Comparison of ENCODE assay signal across 21 cellular contexts in genomic region chr15:75662823-75663519, GRCh38. TPM values are rescaled to one million over a fixed set of nuclear protein-coding genes. Genes with fewer than 3 reads are reported as not detected.
DNase-seq lines count a peak whose midpoint lies in the region; ATAC-seq and TF ChIP-seq lines count a peak whose summit lies in the region.
"Had no signal": no experiment of that assay in that cellular context is flagged by ENCODE, and none has a peak within 500 bp of the region (broad histone marks: within the 10 kb centered on the region; RNA-seq: fewer than 3 reads in every experiment).

No MANE protein-coding gene starts in this region.

- no peaks in the 10 kb centered on the region for H3K27me3 Mint-ChIP-seq in neural crest cell (ENCODE audit: low read depth)

- no peaks in the 10 kb centered on the region for H3K36me3 Mint-ChIP-seq in neural crest cell (ENCODE audit: low read depth)

- TF ChIP-seq CTCF in neural crest cell (conservative IDR thresholded peaks at IDR 0.05) (no peak), upper lobe of left lung (IDR thresholded peaks at IDR 0.05) (no peak)

- peaks cover 1 to 29% (median 16%) of the 10 kb centered on the region in 4 donors for H3K36me3 ChIP-seq in upper lobe of left lung

- H3K27ac ChIP-seq in epithelial cell of prostate = peak overlapping the region; percentile 98
- H3K27ac ChIP-seq in upper lobe of left lung = peak overlapping the region; percentile 63 to 84 (median 81)
- H3K27ac ChIP-seq: BLaER1, VCaP had no signal

- TF ChIP-seq EP300 in upper lobe of left lung (IDR thresholded peaks at IDR 0.05) = no peak

- H3K27me3 ChIP-seq in upper lobe of left lung = no peaks in the 10 kb centered on the region
- H3K27me3 ChIP-seq: BLaER1, left lung, pancreas had no signal

- peak overlapping the region; percentile 57 for H3K27ac Mint-ChIP-seq in neural crest cell (ENCODE audit: unreplicated experiment)

- H3K4me1 Mint-ChIP-seq in neural crest cell = no peaks in the 10 kb centered on the region

- H3K4me3 ChIP-seq in upper lobe of left lung = no peak overlapping the region
- H3K4me3 ChIP-seq: BLaER1, left lung, pancreas had no signal

- 86 to 92% methylated on average over 5 to 9 of the region's 9 CpGs for WGBS in upper lobe of left lung, 2 donors

- peak; percentile 2 for DNase-seq in NCI-H1694 treated with DMSO at 0.1 percent for 48 hours (lab: John Stamatoyannopoulos, UW)
- DNase-seq in NCI-H1694 (lab: John Stamatoyannopoulos, UW) = no peak
- DNase-seq in epithelial cell of prostate (ENCODE audit: low read depth, low spot score) = no peak
- no peak for DNase-seq in neural crest cell (ENCODE audit: low read depth, low spot score)
- no peak for DNase-seq in upper lobe of left lung
- no peak for DNase-seq in NAMALWA (ENCODE audit: low spot score)
- no peak for DNase-seq in stimulated activated naive CD4-positive, alpha-beta T cell (lab: John Stamatoyannopoulos, UW)
- DNase-seq: activated CD4-positive, alpha-beta T cell treated with anti-CD3 and anti-CD28 coated beads, Interleukin-2, amount 50 U/mL, for 4 hours; activated naive CD4-positive, alpha-beta T cell treated with Interleukin-2 at 50 U/mL for 16 hours; activated T-cell treated with anti-CD3 and anti-CD28 coated beads, Interleukin-2, amount 50 U/mL, for 1 hour; cortex of kidney; GF-D8; NCI-H1417 treated with DMSO at 0.1 percent for 48 hours; NCI-H2227 treated with DMSO at 0.1 percent for 48 hours; stimulated activated CD4-positive, alpha-beta T cell treated with anti-CD3 and anti-CD28 coated beads, Interleukin-2, amount 100 ng/mL, for 48 hours had no signal

- peaks cover 48 to 71% (median 54%) of the 10 kb centered on the region in 4 donors for H3K4me1 ChIP-seq in upper lobe of left lung

- no peaks in the 10 kb centered on the region for H3K9me3 Mint-ChIP-seq in neural crest cell

- no peak for TF ChIP-seq POLR2A in upper lobe of left lung (IDR thresholded peaks at IDR 0.05)

- H3K4me3 Mint-ChIP-seq in neural crest cell = no peak overlapping the region

- H3K9me3 ChIP-seq in upper lobe of left lung = no peaks in the 10 kb centered on the region
- H3K9me3 ChIP-seq: BLaER1, left lung, pancreas had no signal

- peak in 1 of 2 donors; percentile 9 for ATAC-seq in upper lobe of left lung (ENCODE audit: low FRiP score in 2 of 2)
- ATAC-seq in GM19452 (IDR thresholded peaks at IDR 0.05; ENCODE audit: unreplicated experiment) = no peak
- ATAC-seq: left lung had no signal

RNA-seq across cellular contexts. Expression of gene SNX33, which starts 15.3 kb away (rescaled TPM):
- total RNA-seq in neural crest cell (22.2 and 23.4 TPM in 2 replicates), upper lobe of left lung (10 to 100 TPM; 26.7 to 46.1 (median 31.7) TPM)

RNA-seq across cellular contexts. Expression of gene IMP3, which starts 22.9 kb away (rescaled TPM):
- total RNA-seq in neural crest cell (79.4 and 84.3 TPM in 2 replicates), upper lobe of left lung (100 to 1,000 TPM in 1 of 6 donors, 10 to 100 TPM in 5; 64.3 to 183 (median 70.2) TPM)

RNA-seq across cellular contexts. Expression of gene SNUPN, which starts 37.4 kb away (rescaled TPM):
- 20.9 and 21.3 TPM in 2 replicates for total RNA-seq in neural crest cell
- total RNA-seq in upper lobe of left lung = 10 to 100 TPM; 14.1 to 30.4 (median 22.4) TPM

RNA-seq across cellular contexts. Expression of gene CSPG4, which starts 49.7 kb away (rescaled TPM):
- total RNA-seq in neural crest cell = 5.3 and 5.4 TPM in 2 replicates
- total RNA-seq in upper lobe of left lung = 10 to 100 TPM in 5 of 6 donors, 1 to 10 TPM in 1; 8.5 to 38.3 (median 17.7) TPM
- total RNA-seq: endothelial cell of umbilical vein had no signal
